ENCODE assay signal across 17 cellular contexts in genomic region chr15:23074684-23075083, GRCh38.
DNase-seq lines count a peak whose midpoint lies in the region; ATAC-seq and TF ChIP-seq lines count a peak whose summit lies in the region.
"Had no signal": no experiment of that assay in that cellular context is flagged by ENCODE, and none has a peak within 500 bp of the region (broad histone marks: within the 10 kb centered on the region; RNA-seq: fewer than 3 reads in every experiment).

No MANE protein-coding gene starts in this region.

- H3K9me3 ChIP-seq in DOHH2 (ENCODE audit: control insufficient read depth, insufficient read depth, low read length), result no peaks in the 10 kb centered on the region
- H3K9me3 ChIP-seq in MM.1S (replicated peaks; ENCODE audit: insufficient read depth, low read length), result no peaks in the 10 kb centered on the region
- H3K9me3 ChIP-seq: Caco-2, gastrocnemius medialis, ovary, testis had no signal

- TF ChIP-seq CTCF in DOHH2 (IDR thresholded peaks at IDR 0.05; ENCODE audit: low read depth, low read length, poor library complexity, severe bottlenecking), result no peak
- TF ChIP-seq CTCF in MM.1S (IDR thresholded peaks at IDR 0.05; ENCODE audit: low read length), result no peak

- ATAC-seq in HG03108 (IDR thresholded peaks at IDR 0.05; ENCODE audit: unreplicated experiment) (no peak), GM21381 (IDR thresholded peaks at IDR 0.05; ENCODE audit: unreplicated experiment) (no peak)

- H3K4me3 ChIP-seq in DOHH2 (ENCODE audit: low read length) (no peak overlapping the region), MM.1S (ENCODE audit: low read length) (no peak overlapping the region)
- H3K4me3 ChIP-seq: gastrocnemius medialis, ovary, testis had no signal

- peak overlapping the region; percentile 6; the same call in 1 of the 2 replicates for H3K4me2 ChIP-seq in DOHH2 (ENCODE audit: low read length)
- peak overlapping the region; percentile 40 for H3K4me2 ChIP-seq in MM.1S (ENCODE audit: low read depth, low read length)

- no peaks in the 10 kb centered on the region for H3F3A ChIP-seq in DOHH2 (ENCODE audit: control insufficient read depth, insufficient read depth)
- peaks cover 12% of the 10 kb centered on the region for H3F3A ChIP-seq in MM.1S (ENCODE audit: insufficient read depth, low read length)

- no peaks in the 10 kb centered on the region for H3K9me2 ChIP-seq in DOHH2 (replicated peaks; ENCODE audit: control insufficient read depth, low read length)
- H3K9me2 ChIP-seq in MM.1S (replicated peaks; ENCODE audit: insufficient read depth, low read length), result no peaks in the 10 kb centered on the region

- H4K20me1 ChIP-seq in DOHH2 (ENCODE audit: control insufficient read depth, insufficient read depth, low read depth, low read length) (no peaks in the 10 kb centered on the region), MM.1S (ENCODE audit: insufficient read depth, low read length) (no peaks in the 10 kb centered on the region)

- H3K27ac ChIP-seq in DOHH2 (ENCODE audit: low read depth, low read length), result no peak overlapping the region
- H3K27ac ChIP-seq in MM.1S (ENCODE audit: low read length), result no peak overlapping the region
- H3K27ac ChIP-seq: gastrocnemius medialis, ovary, testis had no signal

- H3K4me1 ChIP-seq in DOHH2 (ENCODE audit: control insufficient read depth, low read length) (peaks cover 17% of the 10 kb centered on the region), MM.1S (ENCODE audit: low read length) (peaks cover 18% of the 10 kb centered on the region)
- H3K4me1 ChIP-seq: gastrocnemius medialis, testis had no signal

- no peak overlapping the region for H3K9ac ChIP-seq in MM.1S (ENCODE audit: low read length)

- no peak overlapping the region for H2AFZ ChIP-seq in MM.1S (ENCODE audit: low read length)

- H3K36me3 ChIP-seq in DOHH2 (ENCODE audit: control insufficient read depth, low read length) (no peaks in the 10 kb centered on the region), MM.1S (replicated peaks; ENCODE audit: insufficient read depth, low read length) (no peaks in the 10 kb centered on the region)
- H3K36me3 ChIP-seq: gastrocnemius medialis, ovary had no signal

- no peaks in the 10 kb centered on the region for H3K27me3 ChIP-seq in DOHH2 (ENCODE audit: control insufficient read depth, low read length)
- H3K27me3 ChIP-seq in MM.1S (replicated peaks; ENCODE audit: insufficient read depth, low read length), result 0 out of 2 replicates have a peak, but pooled peaks cover 6% of the 10 kb centered on the region
- H3K27me3 ChIP-seq: ovary, testis had no signal

- no peaks in the 10 kb centered on the region for H3K79me2 ChIP-seq in DOHH2 (ENCODE audit: control insufficient read depth, low read length)
- H3K79me2 ChIP-seq in MM.1S (ENCODE audit: low read length), result no peaks in the 10 kb centered on the region

- DNase-seq in MM.1S (peak; percentile 12), SIG-M5 treated with dmso at 0.1 percent for 504 hours (lab: John Stamatoyannopoulos, UW; ENCODE audit: unreplicated experiment) (peak; percentile 87), globus pallidus (ENCODE audit: low spot score) (peak; percentile 16), activated gamma-delta T cell treated with Interleukin-2 at 50 U/mL for 16 hours (no peak)
- DNase-seq in activated CD4-positive, CD25-positive, alpha-beta regulatory T cell (lab: John Stamatoyannopoulos, UW), result no peak
- DNase-seq: activated CD8-positive, alpha-beta memory T cell treated with anti-CD3 and anti-CD28 coated beads, Interleukin-2, amount 50 U/mL, for 4 hours; Caco-2; gastrocnemius medialis; NCI-H1436 treated with DMSO at 0.1 percent for 48 hours; NCI-H524 treated with DMSO at 0.1 percent for 48 hours; ovary; stimulated activated CD4-positive, alpha-beta T cell treated with anti-CD3 and anti-CD28 coated beads, Interleukin-4, amount 100 ng/mL, for 4 hours; T-helper 2 cell; testis had no signal

Comparison
In these comparisons a context has a peak if more than half of its experiments do, and no peak if none do; other contexts are left out.
1. DNase-seq: peak in MM.1S (single experiment), SIG-M5 treated with dmso at 0.1 percent for 504 hours (single experiment) and globus pallidus (single experiment); none in activated CD4-positive, CD25-positive, alpha-beta regulatory T cell (0 of 4) and activated gamma-delta T cell treated with Interleukin-2 at 50 U/mL for 16 hours (single experiment).